In the genomic region with DNA sequence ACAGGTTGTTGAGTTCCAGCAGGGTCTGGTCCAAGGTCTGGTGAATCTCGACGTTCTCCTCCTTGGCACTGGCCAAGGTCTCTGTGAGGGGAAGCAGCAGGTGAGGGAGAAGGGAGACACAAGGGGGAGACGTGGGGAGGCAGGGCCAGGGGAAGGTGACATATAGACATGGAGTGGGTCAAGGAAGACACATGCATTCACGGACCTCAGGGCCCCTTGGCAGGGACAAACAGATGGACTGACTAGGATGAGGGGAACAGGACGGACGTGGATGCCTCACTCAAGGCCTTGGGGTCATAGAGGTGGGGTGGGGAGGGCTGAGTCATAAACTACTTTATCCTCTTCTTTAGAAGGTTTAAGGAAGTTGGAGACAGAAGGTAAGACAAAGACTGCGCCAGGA, we compare ENCODE assay signal across 21 cellular contexts. TPM values are rescaled to one million over a fixed set of nuclear protein-coding genes. Genes with fewer than 3 reads are reported as not detected.
A peak's percentile ranks its signal among the peaks of the same experiment; 100 is the strongest.
DNase-seq lines count a peak whose midpoint lies in the region; ATAC-seq, FAIRE-seq and TF ChIP-seq lines count a peak whose summit lies in the region.
"Had no signal": no experiment of that assay in that cellular context is flagged by ENCODE, and none has a peak within 500 bp of the region (broad histone marks: within the 10 kb centered on the region; RNA-seq: fewer than 3 reads in every experiment).

No MANE protein-coding gene starts in this region.

- H3K9me3 ChIP-seq in ascending aorta (no peaks in the 10 kb centered on the region), mesodermal cell (ENCODE audit: control insufficient read depth, low read length) (no peaks in the 10 kb centered on the region)
- H3K9me3 ChIP-seq: breast epithelium, upper lobe of right lung had no signal

- no peak for TF ChIP-seq CTCF in ascending aorta (IDR thresholded peaks at IDR 0.05)

- TF ChIP-seq POLR2A in GM12891 (IDR thresholded peaks at IDR 0.05; ENCODE audit: low read depth, low read length): 0 out of 2 replicates have a peak, but pooled peaks have one; percentile 17

- DNase-seq in GM12891 (ENCODE audit: insufficient read length, low spot score) (no peak), ascending aorta (ENCODE audit: low spot score in 2 of 2) (no peak), NOMO-1 treated with dmso at 0.1 percent for 144 hours (lab: John Stamatoyannopoulos, UW; ENCODE audit: unreplicated experiment) (no peak), SHP77 (lab: John Stamatoyannopoulos, UW) (no peak), pons (ENCODE audit: low spot score) (no peak)
- no peak for DNase-seq in stimulated activated effector memory CD8-positive, alpha-beta T cell treated with anti-CD3 and anti-CD28 coated beads, Interleukin-12 subunit alpha, Interleukin-12 subunit beta, amount 100 ng/mL, for 72 hours (ENCODE audit: low spot score in 2 of 2)
- DNase-seq: activated naive CD8-positive, alpha-beta T cell treated with anti-CD3 and anti-CD28 coated beads, Interleukin-2, amount 10 ng/mL, durations not matched to agents 7 days and 5 days; CD8-positive, alpha-beta T cell; KBM-7; naive thymus-derived CD8-positive, alpha-beta T cell; NCI-H2081 treated with DMSO at 0.1 percent for 48 hours; NCI-H524 treated with DMSO at 0.1 percent for 48 hours; SHP77 treated with DMSO at 0.1 percent for 48 hours; T-helper 1 cell; upper lobe of right lung had no signal

- H3K4me1 Mint-ChIP-seq in stimulated activated effector memory CD8-positive, alpha-beta T cell treated with anti-CD3 and anti-CD28 coated beads, Interleukin-12 subunit alpha, Interleukin-12 subunit beta, amount 100 ng/mL, for 72 hours: peaks cover 7% of the 10 kb centered on the region

- WGBS in mesodermal cell (ENCODE audit: insufficient coverage in 2 of 2), 2 experiments: 90 to 93% methylated on average over 4 of the region's 7 CpGs

- H3K9me3 Mint-ChIP-seq in stimulated activated effector memory CD8-positive, alpha-beta T cell treated with anti-CD3 and anti-CD28 coated beads, Interleukin-12 subunit alpha, Interleukin-12 subunit beta, amount 100 ng/mL, for 72 hours: no peaks in the 10 kb centered on the region
- H3K9me3 Mint-ChIP-seq: activated naive CD8-positive, alpha-beta T cell treated with anti-CD3 and anti-CD28 coated beads, Interleukin-2, amount 10 ng/mL, durations not matched to agents 7 days and 5 days; CD8-positive, alpha-beta T cell; naive thymus-derived CD8-positive, alpha-beta T cell had no signal

- peak overlapping the region; percentile 93 to 97 for H3K27ac ChIP-seq in ascending aorta
- peak overlapping the region; percentile 29 for H3K27ac ChIP-seq in mesodermal cell (ENCODE audit: low read depth, low read length, severe bottlenecking)
- H3K27ac ChIP-seq: upper lobe of right lung had no signal

- no peaks in the 10 kb centered on the region for H3K36me3 Mint-ChIP-seq in stimulated activated effector memory CD8-positive, alpha-beta T cell treated with anti-CD3 and anti-CD28 coated beads, Interleukin-12 subunit alpha, Interleukin-12 subunit beta, amount 100 ng/mL, for 72 hours
- H3K36me3 Mint-ChIP-seq: activated naive CD8-positive, alpha-beta T cell treated with anti-CD3 and anti-CD28 coated beads, Interleukin-2, amount 10 ng/mL, durations not matched to agents 7 days and 5 days; naive thymus-derived CD8-positive, alpha-beta T cell had no signal

- H3K4me1 ChIP-seq in ascending aorta: peaks cover 14 to 45% of the 10 kb centered on the region in 2 donors
- peaks cover 27% of the 10 kb centered on the region for H3K4me1 ChIP-seq in mesodermal cell (ENCODE audit: control insufficient read depth, insufficient read depth, low read length, poor library complexity, severe bottlenecking)
- H3K4me1 ChIP-seq: breast epithelium, upper lobe of right lung had no signal

- FAIRE-seq in GM12891 (lab: Jason Lieb, UNC): no peak
- FAIRE-seq: GM18507, islet of Langerhans had no signal

- no peak for ATAC-seq in stimulated activated effector memory CD8-positive, alpha-beta T cell treated with anti-CD3 and anti-CD28 coated beads, Interleukin-12 subunit alpha, Interleukin-12 subunit beta, amount 100 ng/mL, for 72 hours
- ATAC-seq in GM19023 (IDR thresholded peaks at IDR 0.05; ENCODE audit: unreplicated experiment): no peak
- ATAC-seq: CD8-positive, alpha-beta T cell; naive thymus-derived CD8-positive, alpha-beta T cell; upper lobe of right lung had no signal

- H3K4me3 ChIP-seq in ascending aorta: peak overlapping the region in 1 of 2 donors; percentile 93
- H3K4me3 ChIP-seq in mesodermal cell (ENCODE audit: extremely low read depth, insufficient read depth, low read length, poor library complexity, severe bottlenecking): no peak overlapping the region
- H3K4me3 ChIP-seq: breast epithelium, upper lobe of right lung had no signal

- no peaks in the 10 kb centered on the region for H3K27me3 ChIP-seq in ascending aorta
- H3K27me3 ChIP-seq: breast epithelium, upper lobe of right lung had no signal

- H3K27ac Mint-ChIP-seq in stimulated activated effector memory CD8-positive, alpha-beta T cell treated with anti-CD3 and anti-CD28 coated beads, Interleukin-12 subunit alpha, Interleukin-12 subunit beta, amount 100 ng/mL, for 72 hours: peak overlapping the region; percentile 27
- H3K27ac Mint-ChIP-seq: activated naive CD8-positive, alpha-beta T cell treated with anti-CD3 and anti-CD28 coated beads, Interleukin-2, amount 10 ng/mL, durations not matched to agents 7 days and 5 days; CD8-positive, alpha-beta T cell had no signal

- peaks cover 50 to 51% of the 10 kb centered on the region in 2 donors for H3K36me3 ChIP-seq in ascending aorta
- peaks cover 57% of the 10 kb centered on the region for H3K36me3 ChIP-seq in mesodermal cell (ENCODE audit: control insufficient read depth, insufficient read depth, low read length)
- H3K36me3 ChIP-seq: breast epithelium had no signal

- no peak overlapping the region for H3K4me3 Mint-ChIP-seq in stimulated activated effector memory CD8-positive, alpha-beta T cell treated with anti-CD3 and anti-CD28 coated beads, Interleukin-12 subunit alpha, Interleukin-12 subunit beta, amount 100 ng/mL, for 72 hours
- H3K4me3 Mint-ChIP-seq: activated naive CD8-positive, alpha-beta T cell treated with anti-CD3 and anti-CD28 coated beads, Interleukin-2, amount 10 ng/mL, durations not matched to agents 7 days and 5 days; CD8-positive, alpha-beta T cell; naive thymus-derived CD8-positive, alpha-beta T cell had no signal

- intact Hi-C loops in ascending aorta (cut with DNase I): loop anchor here (2.0 kb wide), 1 partner anchor 21 kb away; no protein-coding TSS in a partner anchor

TF ChIP-seq in GM12891, 5 proteins besides CTCF, POLR2A, EP300 and RAD21:
- TF ChIP-seq POU2F2 (IDR thresholded peaks at IDR 0.05; ENCODE audit: low read depth, low read length) (no peak), TAF1 (IDR thresholded peaks at IDR 0.05; ENCODE audit: low read depth, low read length) (no peak)

RNA-seq across cellular contexts. Expression of gene TPM2, which starts 7.6 kb away (rescaled TPM):
- 142 TPM for polyA plus RNA-seq in GM12891 (2012; ENCODE audit: low read depth, missing spikeins)
- total RNA-seq in ascending aorta: 1,923 TPM
- polyA plus RNA-seq in mesodermal cell (2013, experiment 1 of 2): 448 TPM
- 379 TPM for polyA plus RNA-seq in mesodermal cell (2013, experiment 2 of 2)

RNA-seq across cellular contexts. Expression of gene CA9, which starts 8.4 kb away (rescaled TPM):
- polyA plus RNA-seq in GM12891 (2012; ENCODE audit: low read depth, missing spikeins): 0.27 TPM
- total RNA-seq in ascending aorta: 3.9 TPM
- 0.66 TPM for polyA plus RNA-seq in mesodermal cell (2013, experiment 1 of 2)
- polyA plus RNA-seq in mesodermal cell (2013, experiment 2 of 2): 1.1 TPM
- total RNA-seq: CD8-positive, alpha-beta T cell; lung microvascular endothelial cell; naive thymus-derived CD8-positive, alpha-beta T cell had no signal
- polyA plus RNA-seq: naive thymus-derived CD8-positive, alpha-beta T cell had no signal

RNA-seq across cellular contexts. Expression of gene ARHGEF39, which starts 17.1 kb away (rescaled TPM):
- polyA plus RNA-seq in GM12891 (2012; ENCODE audit: low read depth, missing spikeins): 7.9 TPM
- 1.1 TPM for total RNA-seq in ascending aorta
- polyA plus RNA-seq in mesodermal cell (2013, experiment 1 of 2): 11.3 TPM
- polyA plus RNA-seq in mesodermal cell (2013, experiment 2 of 2): 11.7 TPM

RNA-seq across cellular contexts. Expression of gene CCDC107, which starts 24.0 kb away (rescaled TPM):
- 14.3 TPM for polyA plus RNA-seq in GM12891 (2012; ENCODE audit: low read depth, missing spikeins)
- 67.6 TPM for total RNA-seq in ascending aorta
- polyA plus RNA-seq in mesodermal cell (2013, experiment 1 of 2): 11.9 TPM
- polyA plus RNA-seq in mesodermal cell (2013, experiment 2 of 2): 12.6 TPM

RNA-seq across cellular contexts. Expression of gene RMRP, which starts 24.3 kb away (rescaled TPM):
- 9.2 TPM for polyA plus RNA-seq in GM12891 (2012; ENCODE audit: low read depth, missing spikeins)
- total RNA-seq in ascending aorta: 17,070 TPM
- 5,760 TPM for polyA plus RNA-seq in mesodermal cell (2013, experiment 1 of 2)
- polyA plus RNA-seq in mesodermal cell (2013, experiment 2 of 2): 7,322 TPM
